14 cellular contexts compared by ENCODE assay signal in genomic region chr9:37328561-37329227, GRCh38.
"Had no signal": no experiment of that assay in that cellular context is flagged by ENCODE, and none has a peak within 500 bp of the region (broad histone marks: within the 10 kb centered on the region; RNA-seq: fewer than 3 reads in every experiment).

No MANE protein-coding gene starts in this region.

- H3K9me3 ChIP-seq: esophagus squamous epithelium, heart right ventricle, psoas muscle, stomach, testis had no signal

- H3K4me3 ChIP-seq: cardiac muscle cell, esophagus squamous epithelium, heart right ventricle, neural progenitor cell, psoas muscle, skin epidermis, stomach, testis had no signal

- H3K36me3 ChIP-seq: cardiac muscle cell, neural progenitor cell, stomach had no signal

- H3K4me1 ChIP-seq: esophagus squamous epithelium, neural progenitor cell, psoas muscle, testis had no signal

- H3K4me2 ChIP-seq: neural progenitor cell had no signal

- ATAC-seq: activated CD4-positive, alpha-beta T cell treated with anti-CD3 and anti-CD28 coated beads for 36 hours; heart right ventricle; psoas muscle; right cardiac atrium had no signal

- H3K9ac ChIP-seq: neural progenitor cell had no signal

- DNase-seq: activated CD4-positive, alpha-beta T cell treated with anti-CD3 and anti-CD28 coated beads, Interleukin-2, amount 50 U/mL, for 48 hours; activated gamma-delta T cell treated with Interleukin-2 at 50 U/mL for 16 hours; effector memory CD4-positive, alpha-beta T cell; esophagus squamous epithelium; heart right ventricle; psoas muscle; right cardiac atrium; stimulated activated CD4-positive, alpha-beta T cell treated with anti-CD3 and anti-CD28 coated beads, Interleukin-4, amount 100 ng/mL, for 24 hours; stomach; testis had no signal

- H3K27me3 ChIP-seq: cardiac muscle cell, esophagus squamous epithelium, heart right ventricle, neural progenitor cell, stomach, testis had no signal

- H2AFZ ChIP-seq: neural progenitor cell had no signal

- H3K27ac ChIP-seq: cardiac muscle cell, esophagus squamous epithelium, heart right ventricle, neural progenitor cell, psoas muscle, skin epidermis, stomach, testis had no signal
